Comparison of ENCODE assay signal across 1 cellular context in genomic region chr11:104968856-104969776, GRCh38.
TF ChIP-seq lines count a peak whose summit lies in the region.

No MANE protein-coding gene starts in this region.

TF ChIP-seq in IMR-90, 13 proteins besides CTCF, POLR2A, EP300 and RAD21 (continued from another document):
- no peak for TF ChIP-seq ELK1 (IDR thresholded peaks at IDR 0.05; ENCODE audit: borderline replicate concordance, low read depth, low read length)
- no peak for TF ChIP-seq RFX5 (IDR thresholded peaks at IDR 0.05; ENCODE audit: low read depth, low read length)
